8 cellular contexts compared by ENCODE assay signal in genomic region chr17:46265972-46266655, GRCh38. TPM values are rescaled to one million over a fixed set of nuclear protein-coding genes. Genes with fewer than 3 reads are reported as not detected.
A peak's percentile ranks its signal among the peaks of the same experiment; 100 is the strongest.
DNase-seq lines count a peak whose midpoint lies in the region; ATAC-seq, FAIRE-seq and TF ChIP-seq lines count a peak whose summit lies in the region.
"Not testable (repeated sequence)": the region's sequence is repeated elsewhere in the genome, so short reads cannot be mapped to it uniquely, and the experiment has no call there.

No MANE protein-coding gene starts in this region.

- not testable (repeated sequence) for H3K79me2 ChIP-seq in SK-N-SH (ENCODE audit: insufficient read depth); astrocyte (ENCODE audit: insufficient read depth, low read length)

- peak overlapping the region; percentile 31 to 53 for H3K4me3 ChIP-seq in SK-N-SH (ENCODE audit: low read depth in 2 of 2, low read length in 1 of 2)
- peak overlapping the region; percentile 53 for H3K4me3 ChIP-seq in astrocyte (ENCODE audit: insufficient read depth, low read depth, low read length)
- peak overlapping the region; percentile 39 for H3K4me3 ChIP-seq in fibroblast of mammary gland (ENCODE audit: control insufficient read depth, low read depth, low read length)
- peak overlapping the region in 2 of 3 donors; percentile 46 to 87 for H3K4me3 ChIP-seq in liver (ENCODE audit: low read depth in 1 of 3, low read length in 3 of 3)
- peak overlapping the region; percentile 92 for H3K4me3 ChIP-seq in psoas muscle
- H3K4me3 ChIP-seq in vagina, result peak overlapping the region; percentile 63 to 78

- POLR2A ChIA-PET in SK-N-SH (lab: Yijun Ruan, JAX), result interaction anchor here (0.8 to 2.0 kb wide), 2 partner anchors 73 to 121 kb away, joined by 3 to 8 read pairs; partner anchors contain the start of gene KANSL1

- H2AFZ ChIP-seq in SK-N-SH (ENCODE audit: low read depth) (peak overlapping the region; percentile 88), astrocyte (ENCODE audit: low read depth, low read length) (peak overlapping the region; percentile 74)

- H3K36me3 ChIP-seq in SK-N-SH (replicated peaks in 1 of 2; ENCODE audit: control insufficient read depth in 1 of 2, insufficient read depth in 2 of 2, low read length in 1 of 2); astrocyte (ENCODE audit: insufficient read depth, low read length); liver (ENCODE audit: control insufficient read depth in 4 of 4, insufficient read depth in 3 of 4, low read depth in 1 of 4, low read length in 3 of 4); psoas muscle (ENCODE audit: insufficient read depth in 1 of 2, low read depth in 1 of 2); vagina: not testable (repeated sequence)

- peak overlapping the region; percentile 73 to 75 for H3K27ac ChIP-seq in SK-N-SH (ENCODE audit: low read depth in 2 of 2, low read length in 1 of 2)
- peak overlapping the region; percentile 69 for H3K27ac ChIP-seq in astrocyte (ENCODE audit: low read depth, low read length)
- H3K27ac ChIP-seq in liver (ENCODE audit: low read depth in 1 of 2, low read length in 2 of 2), result peak overlapping the region; percentile 36 to 80
- peak overlapping the region; percentile 94 for H3K27ac ChIP-seq in psoas muscle
- peak overlapping the region; percentile 84 for H3K27ac ChIP-seq in vagina

- H4K20me1 ChIP-seq in SK-N-SH (ENCODE audit: insufficient read depth); astrocyte (ENCODE audit: insufficient read depth, low read length): not testable (repeated sequence)

- not testable (repeated sequence) for TF ChIP-seq EP300 in SK-N-SH (IDR thresholded peaks at IDR 0.05; ENCODE audit: borderline replicate concordance in 1 of 2, low read depth in 1 of 2, low read length in 1 of 2)

- not testable (repeated sequence) for H3K9me3 Mint-ChIP-seq in astrocyte (ENCODE audit: unreplicated experiment)

- ATAC-seq in HG03280 (IDR thresholded peaks at IDR 0.05; ENCODE audit: unreplicated experiment) (peak; percentile 13), psoas muscle (peak in 3 of 4 donors; percentile 3 to 10 (median 8))

- H3K4me1 ChIP-seq in SK-N-SH (ENCODE audit: control insufficient read depth in 1 of 2, insufficient read depth in 2 of 2, low read depth in 1 of 2, low read length in 1 of 2); psoas muscle; vagina: not testable (repeated sequence)
- H3K4me1 ChIP-seq in astrocyte (ENCODE audit: insufficient read depth, low read length), result peaks cover 19% of the 10 kb centered on the region
- peaks cover 0 to 13% (median 6%) of the 10 kb centered on the region in 4 donors for H3K4me1 ChIP-seq in liver (ENCODE audit: control insufficient read depth in 4 of 4, insufficient read depth in 4 of 4, low read length in 3 of 4)

- H3K27me3 ChIP-seq in SK-N-SH (ENCODE audit: insufficient read depth); astrocyte (ENCODE audit: insufficient read depth, low read length); liver (ENCODE audit: control insufficient read depth in 4 of 4, insufficient read depth in 4 of 4, low read length in 3 of 4); psoas muscle (ENCODE audit: insufficient read depth in 3 of 3, low read length in 2 of 3); vagina: not testable (repeated sequence)

- peak overlapping the region; percentile 60; the same call in 1 of the 2 replicates for H3K9ac ChIP-seq in SK-N-SH
- peak overlapping the region; percentile 82 for H3K9ac ChIP-seq in astrocyte (ENCODE audit: low read length)
- H3K9ac ChIP-seq in liver (ENCODE audit: low read depth in 1 of 2, low read length in 2 of 2), result peak overlapping the region; percentile 50 to 80

- peaks cover 37% of the 10 kb centered on the region for H3F3A ChIP-seq in SK-N-SH (replicated peaks; ENCODE audit: insufficient read depth)

- peaks cover 50% of the 10 kb centered on the region for H3K27me3 Mint-ChIP-seq in astrocyte (ENCODE audit: low read depth, unreplicated experiment)

- DNase-seq in G401 (ENCODE audit: low spot score) (peak; percentile 46), SK-N-SH (peak; percentile 47), astrocyte (ENCODE audit: low read depth) (peak; percentile 36), fibroblast of mammary gland (ENCODE audit: low read depth) (peak; percentile 40), psoas muscle (peak in 1 of 2 donors; percentile 64)
- DNase-seq in vagina (ENCODE audit: extremely low spot score in 2 of 2), result not testable (repeated sequence)

- peaks cover 21% of the 10 kb centered on the region for H3K4me1 Mint-ChIP-seq in astrocyte (ENCODE audit: low read depth, unreplicated experiment)

- intact Hi-C loops in psoas muscle (cut with DNase I); vagina (cut with DNase I): not testable (repeated sequence)

- not testable (repeated sequence) for TF ChIP-seq POLR2A in vagina (IDR thresholded peaks at IDR 0.05)

- not testable (repeated sequence) for H3K9me2 ChIP-seq in SK-N-SH

- not testable (repeated sequence) for H3K9me3 ChIP-seq in SK-N-SH; astrocyte (ENCODE audit: insufficient read depth, low read depth, low read length); liver (ENCODE audit: control insufficient read depth in 4 of 4, low read length in 3 of 4); psoas muscle; vagina

- 72% methylated on average over 24 of the region's 24 CpGs for WGBS in SK-N-SH (ENCODE audit: low lambda C conversion rate)
- WGBS in liver, result 27% methylated on average over 24 of the region's 24 CpGs
- 18 to 28% (median 19%) methylated on average over 24 of the region's 24 CpGs for WGBS in psoas muscle, 3 donors

- H3K4me3 Mint-ChIP-seq in astrocyte (ENCODE audit: unreplicated experiment), result peak overlapping the region; percentile 89

- CTCF ChIA-PET in SK-N-SH (lab: Yijun Ruan, JAX), result interaction anchor here (0.6 to 5.0 kb wide), 7 partner anchors 12 to 688 kb away, joined by 3 to 21 read pairs (median 5); partner anchors contain the start of gene KANSL1

- peak overlapping the region; percentile 64 for H3K27ac Mint-ChIP-seq in astrocyte (ENCODE audit: unreplicated experiment)

- in situ Hi-C loops in G401 (cut with HindIII; ENCODE audit: low sequenced_read_pairs), result not testable (repeated sequence)

- not testable (repeated sequence) for H3K36me3 Mint-ChIP-seq in astrocyte (ENCODE audit: low read depth, unreplicated experiment)

- FAIRE-seq in astrocyte (lab: Jason Lieb, UNC), result not testable (repeated sequence)

- not testable (repeated sequence) for TF ChIP-seq RAD21 in SK-N-SH (IDR thresholded peaks at IDR 0.05; ENCODE audit: low read length); liver (IDR thresholded peaks at IDR 0.05)

- H3K4me2 ChIP-seq in SK-N-SH (peak overlapping the region; percentile 66; the same call in 1 of the 2 replicates), astrocyte (ENCODE audit: low read length) (peak overlapping the region; percentile 95)

- TF ChIP-seq CTCF in SK-N-SH (IDR thresholded peaks at IDR 0.05); astrocyte (IDR thresholded peaks at IDR 0.05; ENCODE audit: insufficient read depth, low read depth, low read length); fibroblast of mammary gland (conservative IDR thresholded peaks at IDR 0.05; ENCODE audit: control insufficient read depth, insufficient read depth, low read depth, low read length); liver (IDR thresholded peaks at IDR 0.05; ENCODE audit: low read depth, low read length, missing input control); psoas muscle (IDR thresholded peaks at IDR 0.05); vagina (IDR thresholded peaks at IDR 0.05): not testable (repeated sequence)

RNA-seq across cellular contexts. Expression of gene LRRC37A, which starts 28.8 kb away (rescaled TPM):
- total RNA-seq in G401 (2014; rRNA removed; shearing (Covaris generic)), result 0.25 and 1.6 TPM in 2 replicates
- polyA plus RNA-seq in SK-N-SH (2012; rRNA removed), result 1.6 and 1.8 TPM in 2 replicates
- 0.94 and 1.4 TPM in 2 replicates for polyA plus RNA-seq in SK-N-SH (2012; cell fraction: cytosol; rRNA removed)
- 3.8 and 5.4 TPM in 2 replicates for polyA plus RNA-seq in SK-N-SH (2012; cell fraction: nucleus; rRNA removed)
- total RNA-seq in astrocyte, result 2.2 and 4.2 TPM in 2 replicates
- total RNA-seq in liver, result 1 to 10 TPM in 1 of 2 donors, under 1 TPM in 1; 0.98 to 2.6 TPM
- under 1 TPM; 0.17 to 0.90 TPM for polyA plus RNA-seq in liver
- 1 to 10 TPM in 2 of 4 donors, under 1 TPM in 2; 0.17 to 3.0 (median 1.5) TPM for total RNA-seq in psoas muscle
- polyA plus RNA-seq in psoas muscle, result 1 to 10 TPM in 1 of 3 donors, under 1 TPM in 2; 0.47 to 1.3 (median 0.61) TPM
- total RNA-seq in vagina, result 3.4 TPM

Comparison
In these comparisons a context has a peak if more than half of its experiments do, and no peak if none do; other contexts are left out.
1. H3K4me3 ChIP-seq: peak in every context shown above with its lines; median percentile 92 in psoas muscle; 70 in vagina; 66 in liver; 53 in astrocyte; 42 in SK-N-SH; 39 in fibroblast of mammary gland.